In the genomic region with DNA sequence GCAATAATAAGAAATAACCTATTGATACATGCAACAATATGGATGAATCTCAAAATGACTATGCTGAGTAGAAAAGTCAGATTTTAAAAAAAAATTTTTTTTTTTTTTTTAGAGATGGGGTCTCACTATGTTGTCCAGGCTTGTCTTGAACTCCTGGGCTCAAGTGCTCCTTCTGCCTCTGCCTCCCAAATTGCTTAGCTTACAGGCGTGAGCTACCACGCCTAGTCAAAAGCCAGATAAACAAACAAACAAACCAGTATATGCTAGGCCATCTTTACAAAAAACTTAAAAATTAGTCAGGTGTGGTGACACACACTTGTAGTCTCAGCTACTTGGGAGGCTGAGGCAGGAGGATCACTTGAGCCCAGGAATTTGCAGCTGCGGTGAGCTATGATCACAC, we compare ENCODE assay signal across 20 cellular contexts.
DNase-seq lines count a peak whose midpoint lies in the region; ATAC-seq and TF ChIP-seq lines count a peak whose summit lies in the region.
"Had no signal": no experiment of that assay in that cellular context is flagged by ENCODE, and none has a peak within 500 bp of the region (broad histone marks: within the 10 kb centered on the region; RNA-seq: fewer than 3 reads in every experiment).

No MANE protein-coding gene starts in this region.

- no peaks in the 10 kb centered on the region for H4K20me1 ChIP-seq in mammary epithelial cell (ENCODE audit: insufficient read depth, low read length)
- H4K20me1 ChIP-seq in smooth muscle cell (ENCODE audit: low read depth): peaks cover 69% of the 10 kb centered on the region

- H3K9ac ChIP-seq in mammary epithelial cell (ENCODE audit: insufficient read depth, low read length) (no peak overlapping the region), smooth muscle cell (ENCODE audit: low read depth) (no peak overlapping the region)
- H3K9ac ChIP-seq: BLaER1 had no signal

- dilution Hi-C loops in mammary epithelial cell (cut with HindIII; ENCODE audit: low sequenced_read_pairs): no loop called here

- H2AFZ ChIP-seq in mammary epithelial cell (ENCODE audit: low read depth, low read length) (no peak overlapping the region), smooth muscle cell (ENCODE audit: low read depth) (no peak overlapping the region)

- H3K4me3 ChIP-seq in mammary epithelial cell (replicated peaks in 1 of 3; ENCODE audit: insufficient read depth in 1 of 3, low read depth in 2 of 3, low read length in 3 of 3) (no peak overlapping the region), SJCRH30 (no peak overlapping the region), smooth muscle cell (no peak overlapping the region)
- H3K4me3 ChIP-seq: BLaER1, Peyer's patch had no signal

- TF ChIP-seq CTCF in mammary epithelial cell (conservative IDR thresholded peaks at IDR 0.05 in 1 of 2, IDR thresholded peaks at IDR 0.05 in 1 of 2; ENCODE audit: extremely low read depth in 1 of 2, insufficient read depth in 1 of 2, low read depth in 1 of 2, low read length in 2 of 2) (no peak), MCF 10A (IDR thresholded peaks at IDR 0.05; ENCODE audit: unreplicated experiment) (no peak), smooth muscle cell (IDR thresholded peaks at IDR 0.05; ENCODE audit: borderline replicate concordance, insufficient read depth, poor library complexity, severe bottlenecking) (no peak)

- POLR2A ChIA-PET in MCF 10A (lab: Yijun Ruan, JAX): interaction anchor here (0.6 kb wide), 1 partner anchor 12 kb away, joined by 3 read pairs; no protein-coding TSS in a partner anchor

- no peak for ATAC-seq in GM21723 (IDR thresholded peaks at IDR 0.05; ENCODE audit: unreplicated experiment)
- ATAC-seq in GM18861 (IDR thresholded peaks at IDR 0.05; ENCODE audit: unreplicated experiment): no peak
- ATAC-seq: SK-N-SH treated with all-trans-retinoic acid at 6 μM for 48 hours had no signal

- H3K4me1 ChIP-seq in mammary epithelial cell (ENCODE audit: insufficient read depth, low read length) (peaks cover 34% of the 10 kb centered on the region), SJCRH30 (peaks cover 43% of the 10 kb centered on the region), smooth muscle cell (ENCODE audit: low read depth) (peaks cover under 1% of the 10 kb centered on the region)
- H3K4me1 ChIP-seq: Peyer's patch had no signal

- DNase-seq in mammary epithelial cell (no peak), MCF 10A (ENCODE audit: unreplicated experiment) (no peak), SJCRH30 (no peak), epithelial cell of prostate (ENCODE audit: low read depth, low spot score) (no peak), smooth muscle cell (lab: John Stamatoyannopoulos, UW; ENCODE audit: unreplicated experiment) (no peak)
- DNase-seq in activated CD4-positive, alpha-beta T cell treated with anti-CD3 and anti-CD28 coated beads, Interleukin-2, amount 50 U/mL, for 4 hours: no peak
- DNase-seq: 8988T; CD4-positive, alpha-beta T cell; KG1; MM.1S; NCI-H1694; NCI-H2029 treated with DMSO at 0.1 percent for 48 hours; NCI-H2227 treated with DMSO at 0.1 percent for 48 hours; NCI-H526 treated with DMSO at 0.1 percent for 48 hours; Peyer's patch; SIG-M5 had no signal

- CTCF ChIA-PET in mammary epithelial cell (lab: Charles Lee; ENCODE audit: low non-redundant PET): no interaction called here
- CTCF ChIA-PET in MCF 10A (lab: Yijun Ruan, JAX): interaction anchor here (0.7 kb wide), 1 partner anchor 61 kb away, joined by 4 read pairs; no protein-coding TSS in a partner anchor

- H3K27ac ChIP-seq in mammary epithelial cell (ENCODE audit: insufficient read depth, low read depth, low read length) (peak overlapping the region; percentile 63), SJCRH30 (peak overlapping the region; percentile 90), epithelial cell of prostate (peak overlapping the region; percentile 86), smooth muscle cell (ENCODE audit: low read depth) (peak overlapping the region; percentile 76)
- H3K27ac ChIP-seq: BLaER1, Peyer's patch had no signal

- intact Hi-C loops in mammary epithelial cell (cut with micrococcal nuclease) (loop anchor here (10.0 kb wide), 1 partner anchor 164 kb away; a partner anchor contains a TSS), MCF 10A (cut with micrococcal nuclease) (no loop called here)

- no peaks in the 10 kb centered on the region for H3K36me3 ChIP-seq in mammary epithelial cell (ENCODE audit: insufficient read depth, low read length)
- H3K36me3 ChIP-seq in SJCRH30: peaks cover 17% of the 10 kb centered on the region
- no peaks in the 10 kb centered on the region for H3K36me3 ChIP-seq in smooth muscle cell (ENCODE audit: low read depth)
- H3K36me3 ChIP-seq: Peyer's patch had no signal

- no peaks in the 10 kb centered on the region for H3K9me3 Mint-ChIP-seq in MCF 10A (ENCODE audit: unreplicated experiment)
- H3K9me3 Mint-ChIP-seq: CD4-positive, alpha-beta T cell had no signal

- H3K27me3 Mint-ChIP-seq in MCF 10A (ENCODE audit: insufficient read depth, unreplicated experiment): no peaks in the 10 kb centered on the region
- H3K27me3 Mint-ChIP-seq: CD4-positive, alpha-beta T cell had no signal

- peaks cover 75% of the 10 kb centered on the region for H3K79me2 ChIP-seq in mammary epithelial cell (ENCODE audit: insufficient read depth, low read length)
- H3K79me2 ChIP-seq in smooth muscle cell (ENCODE audit: low read depth): peaks cover 10% of the 10 kb centered on the region

- no peaks in the 10 kb centered on the region for H3K36me3 Mint-ChIP-seq in MCF 10A (ENCODE audit: insufficient read depth, unreplicated experiment)

- peak overlapping the region; percentile 49 for H3K4me2 ChIP-seq in mammary epithelial cell (ENCODE audit: insufficient read depth, low read depth, low read length)
- no peak overlapping the region for H3K4me2 ChIP-seq in smooth muscle cell
- H3K4me2 ChIP-seq: BLaER1 had no signal

- H3K4me1 Mint-ChIP-seq in MCF 10A (ENCODE audit: insufficient read depth, unreplicated experiment): peaks cover 13% of the 10 kb centered on the region

- H3K9me3 ChIP-seq in mammary epithelial cell (replicated peaks; ENCODE audit: insufficient read depth, low read length) (peaks cover 7% of the 10 kb centered on the region), SJCRH30 (replicated peaks) (peaks cover 8% of the 10 kb centered on the region), smooth muscle cell (replicated peaks; ENCODE audit: low read depth) (no peaks in the 10 kb centered on the region)
- H3K9me3 ChIP-seq: BLaER1, Peyer's patch had no signal

- H3K27me3 ChIP-seq in mammary epithelial cell (ENCODE audit: insufficient read depth, low read length) (no peaks in the 10 kb centered on the region), SJCRH30 (no peaks in the 10 kb centered on the region), smooth muscle cell (ENCODE audit: low read depth) (no peaks in the 10 kb centered on the region)
- H3K27me3 ChIP-seq: BLaER1, Peyer's patch had no signal

- WGBS in mammary epithelial cell (ENCODE audit: low coverage, missing lambda C conversion rate): 91% methylated on average over 3 of the region's 3 CpGs
- 100% methylated on average over 3 of the region's 3 CpGs for WGBS in smooth muscle cell (ENCODE audit: low lambda C conversion rate)

- BruUV-seq in mammary epithelial cell (replicated peaks; lab: Mats Ljungman, UMichigan) (no TSS peak), MCF 10A (replicated peaks; lab: Mats Ljungman, UMichigan) (no TSS peak)

- H3K27ac Mint-ChIP-seq in MCF 10A (ENCODE audit: low read depth, unreplicated experiment): no peak overlapping the region
- H3K27ac Mint-ChIP-seq: CD4-positive, alpha-beta T cell had no signal

- no peaks in the 10 kb centered on the region for H3F3A ChIP-seq in smooth muscle cell (ENCODE audit: low read depth)

- no peak overlapping the region for H3K4me3 Mint-ChIP-seq in MCF 10A (ENCODE audit: unreplicated experiment)
- H3K4me3 Mint-ChIP-seq: CD4-positive, alpha-beta T cell had no signal

- in situ Hi-C loops in mammary epithelial cell (cut with MboI; ENCODE audit: low sequenced_read_pairs in 2 of 2): no loop called here
